ENCODE assay signal across 8 cellular contexts in the genomic region with DNA sequence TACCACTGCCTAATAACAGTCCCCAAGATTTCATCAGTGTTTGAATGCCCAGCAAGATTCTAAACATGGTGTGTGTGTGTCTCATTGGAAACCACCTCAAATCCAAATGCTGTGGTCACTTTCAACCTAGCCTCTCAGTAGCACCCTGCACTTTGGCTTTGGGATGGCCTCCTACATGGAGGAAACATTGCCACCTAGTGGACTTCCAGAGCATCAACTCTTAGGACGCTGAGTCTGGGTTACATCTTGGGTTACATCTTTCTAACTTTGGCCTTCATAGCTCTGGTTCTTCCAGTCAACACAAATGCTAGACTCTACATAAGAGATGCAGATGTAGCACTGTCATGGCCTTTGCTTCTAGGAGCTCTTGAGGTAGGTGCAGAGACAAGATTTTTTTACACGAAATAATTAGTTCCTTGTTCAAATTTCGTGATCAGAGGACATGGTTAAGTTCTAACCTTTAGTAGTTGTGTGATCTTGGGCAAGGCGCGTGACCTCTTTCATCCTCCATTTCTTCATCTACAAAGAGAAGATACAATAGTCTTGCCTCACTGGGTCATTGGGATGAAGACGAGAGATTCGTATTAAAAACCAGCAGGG.
DNase-seq lines count a peak whose midpoint lies in the region; ATAC-seq and TF ChIP-seq lines count a peak whose summit lies in the region.

No MANE protein-coding gene starts in this region.

- no peaks in the 10 kb centered on the region for H3K36me3 ChIP-seq in OCI-LY1 (ENCODE audit: insufficient read depth, low read length)
- H3K36me3 ChIP-seq in upper lobe of left lung = no peaks in the 10 kb centered on the region

- intact Hi-C loops in natural killer cell (cut with micrococcal nuclease) = loop anchor here (2.0 kb wide), 1 partner anchor 597 kb away; no protein-coding TSS in a partner anchor

- no peaks in the 10 kb centered on the region for H3K9me3 ChIP-seq in OCI-LY1 (ENCODE audit: low read length)
- no peaks in the 10 kb centered on the region for H3K9me3 ChIP-seq in upper lobe of left lung

- H3K9me3 Mint-ChIP-seq in natural killer cell = no peaks in the 10 kb centered on the region
- H3K9me3 Mint-ChIP-seq in natural killer cell treated with Interleukin-12 subunit alpha and Interleukin-12 subunit beta and Interleukin-15 and Interleukin-18, amount 100 ng/mL, for 72 hours = no peaks in the 10 kb centered on the region

- TF ChIP-seq EP300 in Ishikawa (IDR thresholded peaks at IDR 0.05; ENCODE audit: borderline replicate concordance) = no peak
- TF ChIP-seq EP300 in upper lobe of left lung (IDR thresholded peaks at IDR 0.05) = no peak

- no peak overlapping the region for H3K4me2 ChIP-seq in OCI-LY1 (ENCODE audit: low read length)

- no peaks in the 10 kb centered on the region for H3K4me1 Mint-ChIP-seq in natural killer cell
- H3K4me1 Mint-ChIP-seq in natural killer cell treated with Interleukin-12 subunit alpha and Interleukin-12 subunit beta and Interleukin-15 and Interleukin-18, amount 100 ng/mL, for 72 hours (ENCODE audit: low read depth in 2 of 2) = no peaks in the 10 kb centered on the region

- no peak overlapping the region for H3K27ac Mint-ChIP-seq in natural killer cell
- no peak overlapping the region for H3K27ac Mint-ChIP-seq in natural killer cell treated with Interleukin-12 subunit alpha and Interleukin-12 subunit beta and Interleukin-15 and Interleukin-18, amount 100 ng/mL, for 72 hours

- no peak for DNase-seq in natural killer cell
- no peak for DNase-seq in natural killer cell treated with Interleukin-12 subunit alpha and Interleukin-12 subunit beta and Interleukin-15 and Interleukin-18, amount 100 ng/mL, for 72 hours (ENCODE audit: low spot score)
- DNase-seq in cerebellar cortex (ENCODE audit: low spot score) = peak; percentile 56
- peak; percentile 85 for DNase-seq in left kidney (ENCODE audit: low read depth, low spot score)
- DNase-seq in upper lobe of left lung = no peak

- H3K79me2 ChIP-seq in OCI-LY1 (ENCODE audit: insufficient read depth, low read length) = no peaks in the 10 kb centered on the region

- no peak overlapping the region for H2AFZ ChIP-seq in OCI-LY1 (ENCODE audit: low read length)

- no peak for TF ChIP-seq POLR2A in upper lobe of left lung (IDR thresholded peaks at IDR 0.05)

- H3K9me2 ChIP-seq in OCI-LY1 (ENCODE audit: low read depth, low read length) = no peaks in the 10 kb centered on the region

- no peak overlapping the region for H3K9ac ChIP-seq in OCI-LY1 (ENCODE audit: low read length)

- no peaks in the 10 kb centered on the region for H3F3A ChIP-seq in OCI-LY1 (ENCODE audit: insufficient read depth, low read length)

- H3K4me3 Mint-ChIP-seq in natural killer cell = no peak overlapping the region
- H3K4me3 Mint-ChIP-seq in natural killer cell treated with Interleukin-12 subunit alpha and Interleukin-12 subunit beta and Interleukin-15 and Interleukin-18, amount 100 ng/mL, for 72 hours = no peak overlapping the region

- peak; percentile 74 for TF ChIP-seq CTCF in natural killer cell (IDR thresholded peaks at IDR 0.05)
- peak; percentile 82 for TF ChIP-seq CTCF in OCI-LY1 (IDR thresholded peaks at IDR 0.05; ENCODE audit: low read length)
- TF ChIP-seq CTCF in upper lobe of left lung (IDR thresholded peaks at IDR 0.05) = peak; percentile 38 to 64 (median 60)

- H3K4me3 ChIP-seq in OCI-LY1 (ENCODE audit: low read depth, low read length, poor library complexity, severe bottlenecking) (no peak overlapping the region), upper lobe of left lung (no peak overlapping the region)

- no peaks in the 10 kb centered on the region for H4K20me1 ChIP-seq in OCI-LY1 (ENCODE audit: insufficient read depth, low read length)

- ATAC-seq in natural killer cell = peak; percentile 26 to 71 (median 58)
- ATAC-seq in natural killer cell treated with Interleukin-12 subunit alpha and Interleukin-12 subunit beta and Interleukin-15 and Interleukin-18, amount 100 ng/mL, for 72 hours = no peak
- ATAC-seq in upper lobe of left lung (ENCODE audit: low FRiP score in 2 of 2) = peak; percentile 49 to 80
- ATAC-seq in HG02981 (IDR thresholded peaks at IDR 0.05; ENCODE audit: unreplicated experiment) = no peak

- no peaks in the 10 kb centered on the region for H3K36me3 Mint-ChIP-seq in natural killer cell
- no peaks in the 10 kb centered on the region for H3K36me3 Mint-ChIP-seq in natural killer cell treated with Interleukin-12 subunit alpha and Interleukin-12 subunit beta and Interleukin-15 and Interleukin-18, amount 100 ng/mL, for 72 hours

- H3K27me3 ChIP-seq in OCI-LY1 (ENCODE audit: insufficient read depth, low read length) (no peaks in the 10 kb centered on the region), upper lobe of left lung (no peaks in the 10 kb centered on the region)

- WGBS in upper lobe of left lung, 2 donors = 77 to 81% methylated on average over 7 of the region's 7 CpGs

- H3K27ac ChIP-seq in OCI-LY1 (ENCODE audit: low read depth, low read length, poor library complexity, severe bottlenecking) (no peak overlapping the region), upper lobe of left lung (no peak overlapping the region)

- peak; percentile 84 for TF ChIP-seq RAD21 in Ishikawa (IDR thresholded peaks at IDR 0.05; ENCODE audit: low read depth)

- H3K4me1 ChIP-seq in OCI-LY1 (ENCODE audit: insufficient read depth, low read length, severe bottlenecking) (no peaks in the 10 kb centered on the region), upper lobe of left lung (no peaks in the 10 kb centered on the region)

- peaks cover 3 to 11% of the 10 kb centered on the region in 2 donors for H3K27me3 Mint-ChIP-seq in natural killer cell (ENCODE audit: low read depth in 2 of 2)
- H3K27me3 Mint-ChIP-seq in natural killer cell treated with Interleukin-12 subunit alpha and Interleukin-12 subunit beta and Interleukin-15 and Interleukin-18, amount 100 ng/mL, for 72 hours = peaks cover 5 to 8% of the 10 kb centered on the region in 2 donors

TF ChIP-seq in Ishikawa, 13 proteins besides CTCF, POLR2A, EP300 and RAD21:
- TF ChIP-seq FOXM1 (IDR thresholded peaks at IDR 0.05; ENCODE audit: borderline replicate concordance, low read depth) = no peak
- no peak for TF ChIP-seq CEBPB (IDR thresholded peaks at IDR 0.05)
- no peak for TF ChIP-seq TEAD4 (IDR thresholded peaks at IDR 0.05)
- TF ChIP-seq TAF1 (IDR thresholded peaks at IDR 0.05; ENCODE audit: low read depth) = no peak
- no peak for TF ChIP-seq YY1 (IDR thresholded peaks at IDR 0.05; ENCODE audit: low read depth)
- no peak for TF ChIP-seq TCF12 (IDR thresholded peaks at IDR 0.05; ENCODE audit: low read depth)
- TF ChIP-seq NFIC (IDR thresholded peaks at IDR 0.05) = no peak
- TF ChIP-seq, protein P1, sequence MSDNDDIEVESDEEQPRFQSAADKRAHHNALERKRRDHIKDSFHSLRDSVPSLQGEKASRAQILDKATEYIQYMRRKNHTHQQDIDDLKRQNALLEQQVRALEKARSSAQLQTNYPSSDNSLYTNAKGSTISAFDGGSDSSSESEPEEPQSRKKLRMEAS (IDR thresholded peaks at IDR 0.05) = no peak
- no peak for TF ChIP-seq EGR1 (IDR thresholded peaks at IDR 0.05)
- TF ChIP-seq, protein P2, sequence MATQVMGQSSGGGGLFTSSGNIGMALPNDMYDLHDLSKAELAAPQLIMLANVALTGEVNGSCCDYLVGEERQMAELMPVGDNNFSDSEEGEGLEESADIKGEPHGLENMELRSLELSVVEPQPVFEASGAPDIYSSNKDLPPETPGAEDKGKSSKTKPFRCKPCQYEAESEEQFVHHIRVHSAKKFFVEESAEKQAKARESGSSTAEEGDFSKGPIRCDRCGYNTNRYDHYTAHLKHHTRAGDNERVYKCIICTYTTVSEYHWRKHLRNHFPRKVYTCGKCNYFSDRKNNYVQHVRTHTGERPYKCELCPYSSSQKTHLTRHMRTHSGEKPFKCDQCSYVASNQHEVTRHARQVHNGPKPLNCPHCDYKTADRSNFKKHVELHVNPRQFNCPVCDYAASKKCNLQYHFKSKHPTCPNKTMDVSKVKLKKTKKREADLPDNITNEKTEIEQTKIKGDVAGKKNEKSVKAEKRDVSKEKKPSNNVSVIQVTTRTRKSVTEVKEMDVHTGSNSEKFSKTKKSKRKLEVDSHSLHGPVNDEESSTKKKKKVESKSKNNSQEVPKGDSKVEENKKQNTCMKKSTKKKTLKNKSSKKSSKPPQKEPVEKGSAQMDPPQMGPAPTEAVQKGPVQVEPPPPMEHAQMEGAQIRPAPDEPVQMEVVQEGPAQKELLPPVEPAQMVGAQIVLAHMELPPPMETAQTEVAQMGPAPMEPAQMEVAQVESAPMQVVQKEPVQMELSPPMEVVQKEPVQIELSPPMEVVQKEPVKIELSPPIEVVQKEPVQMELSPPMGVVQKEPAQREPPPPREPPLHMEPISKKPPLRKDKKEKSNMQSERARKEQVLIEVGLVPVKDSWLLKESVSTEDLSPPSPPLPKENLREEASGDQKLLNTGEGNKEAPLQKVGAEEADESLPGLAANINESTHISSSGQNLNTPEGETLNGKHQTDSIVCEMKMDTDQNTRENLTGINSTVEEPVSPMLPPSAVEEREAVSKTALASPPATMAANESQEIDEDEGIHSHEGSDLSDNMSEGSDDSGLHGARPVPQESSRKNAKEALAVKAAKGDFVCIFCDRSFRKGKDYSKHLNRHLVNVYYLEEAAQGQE (IDR thresholded peaks at IDR 0.05; ENCODE audit: low read depth) = no peak
- no peak for TF ChIP-seq CREB1 (IDR thresholded peaks at IDR 0.05; ENCODE audit: low read depth)
- no peak for TF ChIP-seq ZBTB7A (IDR thresholded peaks at IDR 0.05; ENCODE audit: low read depth)

Comparison
In these comparisons a context has a peak if more than half of its experiments do, and no peak if none do; other contexts are left out.
1. ATAC-seq: peak in natural killer cell (3 of 3) and upper lobe of left lung (2 of 2); none in natural killer cell treated with Interleukin-12 subunit alpha and Interleukin-12 subunit beta and Interleukin-15 and Interleukin-18, amount 100 ng/mL, for 72 hours (0 of 2) and HG02981 (single experiment).
2. DNase-seq: peak in cerebellar cortex (single experiment) and left kidney (single experiment); none in natural killer cell (single experiment), natural killer cell treated with Interleukin-12 subunit alpha and Interleukin-12 subunit beta and Interleukin-15 and Interleukin-18, amount 100 ng/mL, for 72 hours (single experiment) and upper lobe of left lung (0 of 2).
3. Peak in every context shown above with its lines, with median percentiles within 50 percentile points of each other: CTCF ChIP-seq.